ENCODE assay signal across 1 cellular context in genomic region chr14:92121670-92122350, GRCh38.
TF ChIP-seq lines count a peak whose summit lies in the region.

Gene CPSF2 (plus strand): TSS chr14:92121969. CDS start chr14:92130985, 9,016 bp downstream.
Gene NDUFB1 (minus strand): TSS chr14:92121706. CDS start chr14:92117637, 4,069 bp downstream.

TF ChIP-seq in HepG2, 621 proteins besides CTCF, POLR2A, EP300 and RAD21 (continued from another document and continues in another):
- TF ChIP-seq ZNF354B (CRISPR knock-in tag; IDR thresholded peaks at IDR 0.05): no peak
- TF ChIP-seq ZNF30 (CRISPR knock-in tag; IDR thresholded peaks at IDR 0.05): peak; percentile 68; the same call in 1 of the 2 replicates
- peak; percentile 25; the same call in 1 of the 2 replicates for TF ChIP-seq MYPOP (CRISPR knock-in tag; IDR thresholded peaks at IDR 0.05)
- no peak for TF ChIP-seq GLMP (CRISPR knock-in tag; IDR thresholded peaks at IDR 0.05; ENCODE audit: borderline replicate concordance)
- no peak for TF ChIP-seq MTA1 (CRISPR knock-in tag; IDR thresholded peaks at IDR 0.05; ENCODE audit: borderline replicate concordance)
- no peak for TF ChIP-seq ZNF234 (CRISPR knock-in tag; conservative IDR thresholded peaks at IDR 0.05)
- TF ChIP-seq ZNF761 (CRISPR knock-in tag; conservative IDR thresholded peaks at IDR 0.05): no peak; the same call in 1 of the 2 replicates
- TF ChIP-seq ZFP1 (CRISPR knock-in tag; IDR thresholded peaks at IDR 0.05): no peak
- TF ChIP-seq ZNF800 (CRISPR knock-in tag; IDR thresholded peaks at IDR 0.05): no peak
- TF ChIP-seq HDAC2 (CRISPR knock-in tag; IDR thresholded peaks at IDR 0.05): 0 out of 2 replicates have a peak, but pooled peaks have one; percentile 8
- TF ChIP-seq CENPBD1 (CRISPR knock-in tag; IDR thresholded peaks at IDR 0.05; ENCODE audit: borderline replicate concordance, low read depth): no peak
- no peak for TF ChIP-seq DMTF1 (CRISPR knock-in tag; IDR thresholded peaks at IDR 0.05)
- TF ChIP-seq NFIB (CRISPR knock-in tag; IDR thresholded peaks at IDR 0.05; ENCODE audit: borderline replicate concordance): no peak
- no peak; the same call in 1 of the 2 replicates for TF ChIP-seq ZFP37 (CRISPR knock-in tag; IDR thresholded peaks at IDR 0.05; ENCODE audit: borderline replicate concordance)
- TF ChIP-seq FOXK2 (IDR thresholded peaks at IDR 0.05): peak; percentile 100
- 0 out of 4 replicates have a peak, but pooled peaks of 1 of the 2 experiments have one; percentile 25 for TF ChIP-seq NR2F1 (CRISPR knock-in tag; IDR thresholded peaks at IDR 0.05)
- TF ChIP-seq JARID2 (CRISPR knock-in tag; IDR thresholded peaks at IDR 0.05; ENCODE audit: insufficient replicate concordance): no peak
- TF ChIP-seq DRAP1 (CRISPR knock-in tag; IDR thresholded peaks at IDR 0.05): peak; percentile 86
- no peak for TF ChIP-seq HDAC6 (IDR thresholded peaks at IDR 0.05; ENCODE audit: low read depth, low read length)
- TF ChIP-seq JUNB (CRISPR knock-in tag; IDR thresholded peaks at IDR 0.05; ENCODE audit: borderline replicate concordance): 0 out of 2 replicates have a peak, but pooled peaks have one; percentile 37
- no peak for TF ChIP-seq ZBTB38 (CRISPR knock-in tag; IDR thresholded peaks at IDR 0.05)
- no peak for TF ChIP-seq KLF13 (CRISPR knock-in tag; IDR thresholded peaks at IDR 0.05)
- no peak; the same call in 1 of the 2 replicates for TF ChIP-seq ZSCAN25 (CRISPR knock-in tag; IDR thresholded peaks at IDR 0.05)
- peak; percentile 70; the same call in 1 of the 2 replicates for TF ChIP-seq ZNF343 (CRISPR knock-in tag; IDR thresholded peaks at IDR 0.05)
- TF ChIP-seq HOXA5 (CRISPR knock-in tag; IDR thresholded peaks at IDR 0.05): no peak
- peak; percentile 97 for TF ChIP-seq ASH2L (IDR thresholded peaks at IDR 0.05; ENCODE audit: insufficient read length, low read depth, low read length)
- no peak for TF ChIP-seq NFE2 (CRISPR knock-in tag; IDR thresholded peaks at IDR 0.05)
- 0 out of 2 replicates have a peak, but pooled peaks have one; percentile 23 for TF ChIP-seq ZNF704 (CRISPR knock-in tag; IDR thresholded peaks at IDR 0.05; ENCODE audit: borderline replicate concordance)
- 0 out of 2 replicates have a peak, but pooled peaks have one; percentile 25 for TF ChIP-seq KLF6 (CRISPR knock-in tag; IDR thresholded peaks at IDR 0.05)
- TF ChIP-seq KMT2A (CRISPR knock-in tag; IDR thresholded peaks at IDR 0.05): peak; percentile 65
- no peak for TF ChIP-seq ZKSCAN5 (CRISPR knock-in tag; IDR thresholded peaks at IDR 0.05)
- TF ChIP-seq IKZF1 (IDR thresholded peaks at IDR 0.05): no peak
- no peak for TF ChIP-seq ZNF24 (IDR thresholded peaks at IDR 0.05)
- peak; percentile 65 for TF ChIP-seq KDM4B (CRISPR knock-in tag; IDR thresholded peaks at IDR 0.05)
- TF ChIP-seq NFKB2 (CRISPR knock-in tag; IDR thresholded peaks at IDR 0.05; ENCODE audit: borderline replicate concordance): peak; percentile 44; the same call in 1 of the 2 replicates
- TF ChIP-seq YY1 (IDR thresholded peaks at IDR 0.05; ENCODE audit: insufficient read depth, insufficient replicate concordance, low read depth, low read length): peak; percentile 98
- no peak for TF ChIP-seq ZNF576 (CRISPR knock-in tag; IDR thresholded peaks at IDR 0.05)
- no peak for TF ChIP-seq SMYD3 (CRISPR knock-in tag; IDR thresholded peaks at IDR 0.05)
- no peak; the same call in 1 of the 2 replicates for TF ChIP-seq SIN3A (IDR thresholded peaks at IDR 0.05; ENCODE audit: borderline replicate concordance, low read depth, low read length)
- TF ChIP-seq NR2F6 (IDR thresholded peaks at IDR 0.05): peak; percentile 9; the same call in 1 of the 2 replicates
- no peak for TF ChIP-seq NR2F6 (CRISPR knock-in tag; IDR thresholded peaks at IDR 0.05)
- TF ChIP-seq SETDB1 (CRISPR knock-in tag; IDR thresholded peaks at IDR 0.05; ENCODE audit: borderline replicate concordance): no peak
- TF ChIP-seq ZNF224 (CRISPR knock-in tag; IDR thresholded peaks at IDR 0.05): no peak
- no peak for TF ChIP-seq DPF2 (CRISPR knock-in tag; IDR thresholded peaks at IDR 0.05; ENCODE audit: borderline replicate concordance, low read depth)
- TF ChIP-seq MEIS2 (CRISPR knock-in tag; IDR thresholded peaks at IDR 0.05): no peak
- no peak for TF ChIP-seq TBL1XR1 (IDR thresholded peaks at IDR 0.05; ENCODE audit: borderline replicate concordance, low read length, partially characterized antibody)
- TF ChIP-seq ZBTB34 (CRISPR knock-in tag; IDR thresholded peaks at IDR 0.05): no peak
- peak; percentile 67; the same call in 1 of the 2 replicates for TF ChIP-seq TP53 (CRISPR knock-in tag; conservative IDR thresholded peaks at IDR 0.05)
- no peak for TF ChIP-seq PAF1 (CRISPR knock-in tag; IDR thresholded peaks at IDR 0.05)
- TF ChIP-seq ZNF512 (CRISPR knock-in tag; IDR thresholded peaks at IDR 0.05): 0 out of 2 replicates have a peak, but pooled peaks have one; percentile 39
- TF ChIP-seq TARDBP (CRISPR knock-in tag; IDR thresholded peaks at IDR 0.05): peak; percentile 46
- TF ChIP-seq CHCHD3 (CRISPR knock-in tag; IDR thresholded peaks at IDR 0.05): 0 out of 2 replicates have a peak, but pooled peaks have one; percentile 35
- TF ChIP-seq SKIL (CRISPR knock-in tag; IDR thresholded peaks at IDR 0.05; ENCODE audit: borderline replicate concordance): 0 out of 2 replicates have a peak, but pooled peaks have one; percentile 22
- no peak for TF ChIP-seq ZNF557 (CRISPR knock-in tag; IDR thresholded peaks at IDR 0.05)
- TF ChIP-seq ZFX (CRISPR knock-in tag; IDR thresholded peaks at IDR 0.05; ENCODE audit: low read depth): peak; percentile 86; the same call in 1 of the 2 replicates
- TF ChIP-seq ZNF781 (CRISPR knock-in tag; IDR thresholded peaks at IDR 0.05; ENCODE audit: borderline replicate concordance, not compliant biosample characterization): peak; percentile 92
- TF ChIP-seq TMF1 (CRISPR knock-in tag; IDR thresholded peaks at IDR 0.05; ENCODE audit: low read depth): peak; percentile 67; the same call in 1 of the 2 replicates
- peak; percentile 88 for TF ChIP-seq KDM2A (CRISPR knock-in tag; IDR thresholded peaks at IDR 0.05; ENCODE audit: borderline replicate concordance, low read depth)
- peak; percentile 65 for TF ChIP-seq CREB1 (IDR thresholded peaks at IDR 0.05)
- TF ChIP-seq CREB1 (CRISPR knock-in tag; IDR thresholded peaks at IDR 0.05): no peak
- no peak for TF ChIP-seq SNAPC5 (CRISPR knock-in tag; IDR thresholded peaks at IDR 0.05; ENCODE audit: borderline replicate concordance)
